In the genomic region with DNA sequence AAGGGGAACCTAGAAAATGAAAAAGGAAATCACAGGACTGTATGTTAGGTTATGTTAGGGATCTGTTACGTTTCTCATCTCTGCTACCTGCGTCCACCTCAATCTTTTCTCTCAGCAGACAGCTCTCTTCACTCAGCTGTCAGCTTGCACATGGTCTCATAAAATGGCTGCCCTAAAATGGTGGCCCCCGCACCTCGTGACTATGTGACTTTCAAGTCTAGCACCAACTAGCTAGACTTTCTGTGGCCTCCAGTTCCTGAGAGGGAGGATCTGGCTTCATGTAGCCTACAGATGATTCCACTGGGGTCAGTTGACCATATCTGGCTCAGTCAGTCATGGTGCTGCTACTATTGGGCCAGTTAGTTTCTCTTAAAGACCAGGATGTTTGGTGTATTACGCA, we compare ENCODE assay signal across 30 cellular contexts.
DNase-seq lines count a peak whose midpoint lies in the region; ATAC-seq, FAIRE-seq and TF ChIP-seq lines count a peak whose summit lies in the region.
"Had no signal": no experiment of that assay in that cellular context is flagged by ENCODE, and none has a peak within 500 bp of the region (broad histone marks: within the 10 kb centered on the region; RNA-seq: fewer than 3 reads in every experiment).

No MANE protein-coding gene starts in this region.

- no peaks in the 10 kb centered on the region for H3K27me3 ChIP-seq in DOHH2 (ENCODE audit: control insufficient read depth, low read length)
- H3K27me3 ChIP-seq in K562 (ENCODE audit: control insufficient read depth in 2 of 2, insufficient read depth in 2 of 2, low read length in 2 of 2): no peaks in the 10 kb centered on the region
- no peaks in the 10 kb centered on the region for H3K27me3 ChIP-seq in spleen (replicated peaks in 1 of 7)
- H3K27me3 ChIP-seq: esophagus muscularis mucosa, foreskin keratinocyte, heart left ventricle, ovary had no signal

- H3K9me1 ChIP-seq in K562 (ENCODE audit: control insufficient read depth, insufficient read depth, low read length): no peaks in the 10 kb centered on the region

- H3K79me2 ChIP-seq in DOHH2 (ENCODE audit: control insufficient read depth, low read length) (no peaks in the 10 kb centered on the region), K562 (ENCODE audit: control insufficient read depth, insufficient read depth, low read length) (no peaks in the 10 kb centered on the region)

- no peaks in the 10 kb centered on the region for H3K9me2 ChIP-seq in DOHH2 (replicated peaks; ENCODE audit: control insufficient read depth, low read length)

- TF ChIP-seq EP300 in K562 (IDR thresholded peaks at IDR 0.05; ENCODE audit: low read length): no peak

- CTCF ChIA-PET in K562 (lab: Yijun Ruan, JAX; ENCODE audit: low intra/inter-chr PET ratio): no interaction called here

- POLR2A ChIA-PET in K562 (lab: Yijun Ruan, JAX): interaction anchor here (1.0 to 1.7 kb wide), 2 partner anchors 11 to 189 kb away, joined by 3 to 9 read pairs; no protein-coding TSS in a partner anchor

- FAIRE-seq in K562 (lab: Jason Lieb, UNC): no peak
- FAIRE-seq: HTR-8/SVneo, keratinocyte had no signal

- H3K4me2 ChIP-seq in DOHH2 (ENCODE audit: low read length): peak overlapping the region; percentile 62
- H3K4me2 ChIP-seq in K562 (ENCODE audit: insufficient read depth, low read length): no peak overlapping the region

- no peaks in the 10 kb centered on the region for H4K20me1 ChIP-seq in DOHH2 (ENCODE audit: control insufficient read depth, insufficient read depth, low read depth, low read length)
- no peaks in the 10 kb centered on the region for H4K20me1 ChIP-seq in K562 (replicated peaks; ENCODE audit: control insufficient read depth, insufficient read depth, low read length)

- TF ChIP-seq POLR2A in NB4 (IDR thresholded peaks at IDR 0.05; ENCODE audit: extremely low read depth, insufficient read length) (no peak), K562 (conservative IDR thresholded peaks at IDR 0.05) (no peak), spleen (IDR thresholded peaks at IDR 0.05) (no peak)

- H3K9me3 ChIP-seq in DOHH2 (ENCODE audit: control insufficient read depth, insufficient read depth, low read length) (no peaks in the 10 kb centered on the region), K562 (replicated peaks; ENCODE audit: control insufficient read depth, insufficient read depth, low read depth, low read length) (no peaks in the 10 kb centered on the region), spleen (no peaks in the 10 kb centered on the region)
- H3K9me3 ChIP-seq: esophagus muscularis mucosa, heart left ventricle, ovary had no signal

- no peaks in the 10 kb centered on the region for H3K36me3 ChIP-seq in DOHH2 (ENCODE audit: control insufficient read depth, low read length)
- H3K36me3 ChIP-seq in K562 (ENCODE audit: control insufficient read depth, insufficient read depth, low read length): no peaks in the 10 kb centered on the region
- no peaks in the 10 kb centered on the region for H3K36me3 ChIP-seq in spleen
- H3K36me3 ChIP-seq: esophagus muscularis mucosa, heart left ventricle, ovary had no signal

- H3F3A ChIP-seq in DOHH2 (ENCODE audit: control insufficient read depth, insufficient read depth): peaks cover 22% of the 10 kb centered on the region

- DNase-seq in NB4 (ENCODE audit: low read depth) (peak; percentile 51), K562 (ENCODE audit: extremely low read depth in 1 of 4, low spot score in 3 of 4) (no peak), spleen (no peak), occipital lobe (lab: John Stamatoyannopoulos, UW) (no peak), G401 (ENCODE audit: low spot score) (no peak), DMS114 treated with DMSO at 0.1 percent for 48 hours (lab: John Stamatoyannopoulos, UW; ENCODE audit: unreplicated experiment) (no peak)
- DNase-seq: activated CD4-positive, alpha-beta memory T cell treated with anti-CD3 and anti-CD28 coated beads for 36 hours; activated CD4-positive, CD25-positive, alpha-beta regulatory T cell treated with anti-CD3 and anti-CD28 coated beads, Interleukin-2, amount 50 U/mL, for 72 hours; activated CD8-positive, alpha-beta memory T cell treated with anti-CD3 and anti-CD28 coated beads, Interleukin-2, amount 50 U/mL, for 4 hours; activated naive CD4-positive, alpha-beta T cell treated with anti-CD3 and anti-CD28 coated beads, Interleukin-2, amount 10 ng/mL, durations not matched to agents 7 days and 5 days; amniotic stem cell; DMS153; foreskin keratinocyte; H7; heart left ventricle; KG1; MM.1S; NCI-H2107; NCI-H446; NCI-H774; ovary; stimulated activated naive CD8-positive, alpha-beta T cell treated with anti-CD3 and anti-CD28 coated beads, Interleukin-15, Interleukin-2, amounts not matched to agents 100 U/mL and 50 U/mL, for 24 hours; T-helper 2 cell had no signal

- H3K4me1 ChIP-seq in DOHH2 (ENCODE audit: control insufficient read depth, low read length) (peaks cover 47% of the 10 kb centered on the region), K562 (replicated peaks in 1 of 2; ENCODE audit: control insufficient read depth in 2 of 2, insufficient read depth in 2 of 2, low read length in 2 of 2) (peaks cover 2 to 3% of the 10 kb centered on the region in 2 experiments; a peak in 4 of 5 replicates), spleen (peaks cover 13 to 79% (median 49%) of the 10 kb centered on the region in 6 donors)

- TF ChIP-seq CTCF in DOHH2 (IDR thresholded peaks at IDR 0.05; ENCODE audit: low read depth, low read length, poor library complexity, severe bottlenecking) (no peak), NB4 (IDR thresholded peaks at IDR 0.05; ENCODE audit: low read depth, low read length) (no peak), K562 (IDR thresholded peaks at IDR 0.05 in 2 of 3, conservative IDR thresholded peaks at IDR 0.05 in 1 of 3; ENCODE audit: insufficient read depth in 2 of 3, low read depth in 1 of 3, low read length in 3 of 3) (no peak), spleen (IDR thresholded peaks at IDR 0.05 in 8 of 11, conservative IDR thresholded peaks at IDR 0.05 in 3 of 11) (no peak)

- BruUV-seq in K562 (replicated peaks; lab: Mats Ljungman, UMichigan): no TSS peak

- in situ Hi-C loops in K562 (cut with MboI): no loop called here
- in situ Hi-C loops in G401 (cut with HindIII; ENCODE audit: low sequenced_read_pairs): no loop called here

- ATAC-seq in K562: no peak
- ATAC-seq: foreskin keratinocyte; heart left ventricle; natural killer cell treated with Interleukin-12 subunit alpha and Interleukin-12 subunit beta and Interleukin-15 and Interleukin-18, amount 100 ng/mL, for 72 hours; stimulated activated naive CD8-positive, alpha-beta T cell treated with anti-CD3 and anti-CD28 coated beads, Interleukin-15, Interleukin-2, amounts not matched to agents 100 U/mL and 50 U/mL, for 24 hours had no signal

- H3K9ac ChIP-seq in K562 (ENCODE audit: insufficient read depth in 1 of 2, low read depth in 2 of 2, low read length in 2 of 2): no peak overlapping the region

- peak overlapping the region; percentile 49 for H3K4me3 ChIP-seq in DOHH2 (ENCODE audit: low read length)
- no peak overlapping the region for H3K4me3 ChIP-seq in NB4 (ENCODE audit: low read depth, low read length)
- H3K4me3 ChIP-seq in K562: no peak overlapping the region
- no peak overlapping the region for H3K4me3 ChIP-seq in spleen
- H3K4me3 ChIP-seq: esophagus muscularis mucosa, heart left ventricle, ovary, SK-N-MC, skin epidermis had no signal

- WGBS in K562 (ENCODE audit: insufficient coverage, low coverage, missing lambda C conversion rate): 79% methylated on average over 5 of the region's 5 CpGs
- WGBS in spleen, 5 donors: 66 to 85% (median 74%) methylated on average over 5 of the region's 5 CpGs

- no peak for TF ChIP-seq RAD21 in K562 (CRISPR knock-in tag; conservative IDR thresholded peaks at IDR 0.05 in 1 of 2, IDR thresholded peaks at IDR 0.05 in 1 of 2)

- intact Hi-C loops in K562 (cut with micrococcal nuclease) (no loop called here), spleen (cut with DNase I; ENCODE audit: low total_unique reads) (no loop called here)

- H3K27ac ChIP-seq in DOHH2 (ENCODE audit: low read depth, low read length): peak overlapping the region; percentile 80
- H3K27ac ChIP-seq in K562 (ENCODE audit: extremely low read depth, low read depth, low read length): peak overlapping the region; percentile 36; the same call in 1 of the 3 replicates
- H3K27ac ChIP-seq in spleen: peak overlapping the region in 7 of 8 donors; percentile 25 to 73 (median 60)
- H3K27ac ChIP-seq: esophagus muscularis mucosa, foreskin keratinocyte, ovary, SK-N-MC had no signal

- H2AFZ ChIP-seq in K562 (ENCODE audit: low read depth, low read length): peak overlapping the region; percentile 85

TF ChIP-seq in K562, 482 proteins besides CTCF, POLR2A, EP300 and RAD21 (continues in another document):
- TF ChIP-seq ZNF134 (CRISPR knock-in tag; conservative IDR thresholded peaks at IDR 0.05): no peak
- peak in 2 of 3 experiments; percentile 42 to 78 for TF ChIP-seq YY1 (IDR thresholded peaks at IDR 0.05; ENCODE audit: borderline replicate concordance in 1 of 3, control insufficient read depth in 1 of 3, extremely low read depth in 1 of 3, insufficient read depth in 3 of 3, insufficient read length in 1 of 3, insufficient replicate concordance in 2 of 3, low read depth in 1 of 3, low read length in 2 of 3)
- TF ChIP-seq ZNF764 (CRISPR knock-in tag; IDR thresholded peaks at IDR 0.05; ENCODE audit: low read depth): no peak
- TF ChIP-seq XRCC5 (IDR thresholded peaks at IDR 0.05; ENCODE audit: low read depth, low read length): no peak
- no peak for TF ChIP-seq KLF6 (CRISPR knock-in tag; IDR thresholded peaks at IDR 0.05; ENCODE audit: borderline replicate concordance)
